Comparison of ENCODE assay signal across 8 cellular contexts in genomic region chr7:44769381-44770209, GRCh38. TPM values are rescaled to one million over a fixed set of nuclear protein-coding genes. Genes with fewer than 3 reads are reported as not detected.
DNase-seq lines count a peak whose midpoint lies in the region; ATAC-seq and TF ChIP-seq lines count a peak whose summit lies in the region.

No MANE protein-coding gene starts in this region.

- POLR2A ChIA-PET in MCF 10A (lab: Yijun Ruan, JAX): interaction anchor here (0.8 to 3.1 kb wide), 7 partner anchors 11 to 187 kb away, joined by 3 to 15 read pairs (median 3); partner anchors contain the start of gene OGDH

- DNase-seq in GM04504 (ENCODE audit: low read depth) (peak; percentile 54), MCF 10A (ENCODE audit: unreplicated experiment) (peak; percentile 39), lung microvascular endothelial cell (ENCODE audit: low read depth in 2 of 2) (peak; percentile 44 to 64), aorta (no peak), NCI-H82 treated with DMSO at 0.1 percent for 48 hours (lab: John Stamatoyannopoulos, UW; ENCODE audit: unreplicated experiment) (no peak), NCI-H1930 (lab: John Stamatoyannopoulos, UW) (no peak)

- no peaks in the 10 kb centered on the region for H3K9me3 ChIP-seq in aorta (ENCODE audit: control insufficient read depth, low read length)

- peak overlapping the region; percentile 13 to 97 (median 88) for H3K27ac Mint-ChIP-seq in IgD-negative memory B cell
- H3K27ac Mint-ChIP-seq in MCF 10A (ENCODE audit: low read depth, unreplicated experiment): peak overlapping the region; percentile 20

- H3K27me3 ChIP-seq in aorta (ENCODE audit: control insufficient read depth in 1 of 2, insufficient read depth in 2 of 2, low read length in 1 of 2): no peaks in the 10 kb centered on the region

- 34 to 38% methylated on average over 17 of the region's 17 CpGs for WGBS in aorta, 2 donors

- H3K36me3 ChIP-seq in aorta (ENCODE audit: control insufficient read depth in 1 of 2, insufficient read depth in 2 of 2, low read length in 1 of 2): peaks cover 0 to 4% of the 10 kb centered on the region in 2 donors

- H3K4me1 Mint-ChIP-seq in IgD-negative memory B cell (peaks cover 26 to 40% (median 39%) of the 10 kb centered on the region in 3 donors), MCF 10A (ENCODE audit: insufficient read depth, unreplicated experiment) (peaks cover 27% of the 10 kb centered on the region)

- intact Hi-C loops in MCF 10A (cut with micrococcal nuclease): loop anchor here (5.0 kb wide), 1 partner anchor 78 kb away; the partner anchor contains the start of gene H2AZ2
- intact Hi-C loops in aorta (cut with DNase I): no loop called here

- CTCF ChIA-PET in MCF 10A (lab: Yijun Ruan, JAX): interaction anchor here (0.6 kb wide), 1 partner anchor 29 kb away, joined by 3 read pairs; no protein-coding TSS in a partner anchor

- no peak for TF ChIP-seq CTCF in MCF 10A (IDR thresholded peaks at IDR 0.05; ENCODE audit: unreplicated experiment)

- no TSS peak for BruUV-seq in MCF 10A (replicated peaks; lab: Mats Ljungman, UMichigan)

- ATAC-seq in GM21515 (IDR thresholded peaks at IDR 0.05; ENCODE audit: unreplicated experiment) (peak; percentile 71), aorta (ENCODE audit: low FRiP score) (peak; percentile 58)

- peak overlapping the region in 1 of 2 donors; percentile 43 for H3K27ac ChIP-seq in aorta (ENCODE audit: low read depth in 1 of 2, low read length in 2 of 2)

- H3K36me3 Mint-ChIP-seq in IgD-negative memory B cell: peaks cover under 1% of the 10 kb centered on the region
- peaks cover 40% of the 10 kb centered on the region for H3K36me3 Mint-ChIP-seq in MCF 10A (ENCODE audit: insufficient read depth, unreplicated experiment)

- H3K4me3 Mint-ChIP-seq in IgD-negative memory B cell (peak overlapping the region in 2 of 4 donors; percentile 70 to 83), MCF 10A (ENCODE audit: unreplicated experiment) (peak overlapping the region; percentile 38)

- peaks cover 0 to 2% of the 10 kb centered on the region in 2 donors for H3K4me1 ChIP-seq in aorta (ENCODE audit: control insufficient read depth in 1 of 2, insufficient read depth in 2 of 2, low read length in 2 of 2)

- H3K27me3 Mint-ChIP-seq in IgD-negative memory B cell (no peaks in the 10 kb centered on the region), MCF 10A (ENCODE audit: insufficient read depth, unreplicated experiment) (no peaks in the 10 kb centered on the region)

- H3K4me3 ChIP-seq in aorta (ENCODE audit: low read length in 2 of 2): no peak overlapping the region

- H3K9me3 Mint-ChIP-seq in IgD-negative memory B cell (no peaks in the 10 kb centered on the region), MCF 10A (ENCODE audit: unreplicated experiment) (no peaks in the 10 kb centered on the region)

RNA-seq across cellular contexts. Expression of gene ZMIZ2, which starts 20.9 kb away (rescaled TPM):
- polyA plus RNA-seq in IgD-negative memory B cell (15.5 TPM), aorta (10 to 100 TPM; 11.6 to 69.9 TPM)
- total RNA-seq in MCF 10A (2022) (94.4 and 100 TPM in 2 replicates), lung microvascular endothelial cell (4.1 and 7.9 TPM in 2 replicates), aorta (10 to 100 TPM; 64.5 to 96.6 TPM)

RNA-seq across cellular contexts. Expression of gene PPIA, which starts 26.9 kb away (rescaled TPM):
- polyA plus RNA-seq in IgD-negative memory B cell (4,265 TPM), aorta (1,000 to 10,000 TPM; 1,703 to 2,385 TPM)
- total RNA-seq in MCF 10A (2022) (2,090 and 2,238 TPM in 2 replicates), lung microvascular endothelial cell (1,180 and 1,502 TPM in 2 replicates), aorta (100 to 1,000 TPM; 729 to 835 TPM)

Comparison
In these comparisons a context has a peak if more than half of its experiments do, and no peak if none do; other contexts are left out.
1. DNase-seq: peak in GM04504 (single experiment), MCF 10A (single experiment) and lung microvascular endothelial cell (2 of 2); none in aorta (0 of 2), NCI-H82 treated with DMSO at 0.1 percent for 48 hours (single experiment) and NCI-H1930 (0 of 2).